Comparison of ENCODE assay signal across 2 cellular contexts in the genomic region with DNA sequence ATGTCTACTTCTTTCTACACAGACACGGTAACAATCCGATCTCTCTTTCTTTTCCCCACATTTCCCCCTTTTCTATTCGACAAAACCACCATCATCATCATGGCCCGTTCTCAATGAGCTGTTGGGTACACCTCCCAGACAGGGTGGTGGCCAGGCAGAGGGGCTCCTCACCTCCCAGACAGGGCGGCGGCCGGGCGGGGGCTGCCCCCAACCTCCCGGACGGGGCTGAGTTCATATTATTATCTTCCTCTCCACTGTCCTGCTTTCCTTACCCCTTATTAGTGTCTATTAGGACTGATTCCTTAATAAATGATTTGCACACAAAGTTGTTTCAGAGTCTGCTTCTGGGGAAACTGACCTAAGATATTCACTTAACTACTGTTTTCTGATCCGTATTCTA. TPM values are rescaled to one million over a fixed set of nuclear protein-coding genes. Genes with fewer than 3 reads are reported as not detected.
"Had no signal": no experiment of that assay in that cellular context is flagged by ENCODE, and none has a peak within 500 bp of the region (broad histone marks: within the 10 kb centered on the region; RNA-seq: fewer than 3 reads in every experiment).

No MANE protein-coding gene starts in this region.

RNA-seq across cellular contexts. Expression of a gene that starts 48.0 kb away (rescaled TPM):
- total RNA-seq: HepG2, HT-29 had no signal
- polyA plus RNA-seq: HepG2 had no signal
